Comparison of ENCODE assay signal across 9 cellular contexts in the genomic region with DNA sequence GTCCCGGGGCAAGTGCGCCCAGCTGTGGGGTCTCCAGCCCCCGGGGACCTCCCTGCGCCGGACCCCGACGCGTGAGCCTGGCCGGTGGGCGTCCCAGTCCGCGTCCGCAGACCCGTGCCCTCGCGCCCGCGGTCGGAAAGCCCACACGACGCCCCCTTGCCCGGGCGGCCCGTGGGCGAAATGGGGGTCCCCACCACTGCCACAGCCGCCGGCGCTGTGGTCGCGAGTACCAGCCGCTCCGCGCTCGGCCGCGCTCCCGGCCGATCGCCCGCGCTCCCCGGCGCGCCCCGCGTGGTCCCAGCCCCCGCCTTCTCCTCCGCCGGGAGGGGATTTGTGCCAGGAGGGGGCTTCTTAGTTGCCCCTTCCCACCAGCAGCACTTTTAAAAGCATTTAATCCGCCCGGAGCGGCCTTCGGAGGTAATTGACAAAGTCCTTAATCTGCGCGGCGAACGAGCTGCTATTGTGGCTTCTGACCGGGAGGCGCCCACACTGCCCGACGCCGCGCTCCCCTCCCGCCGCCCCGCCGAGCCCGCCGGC. TPM values are rescaled to one million over a fixed set of nuclear protein-coding genes. Genes with fewer than 3 reads are reported as not detected.
A peak's percentile ranks its signal among the peaks of the same experiment; 100 is the strongest.
DNase-seq lines count a peak whose midpoint lies in the region; ATAC-seq and TF ChIP-seq lines count a peak whose summit lies in the region.
"Had no signal": no experiment of that assay in that cellular context is flagged by ENCODE, and none has a peak within 500 bp of the region (broad histone marks: within the 10 kb centered on the region; RNA-seq: fewer than 3 reads in every experiment).

No MANE protein-coding gene starts in this region.

- peaks cover 19% of the 10 kb centered on the region for H3K4me1 ChIP-seq in mesodermal cell (ENCODE audit: control insufficient read depth, insufficient read depth, low read length, poor library complexity, severe bottlenecking)

- peak overlapping the region; percentile 57 for H3K4me3 ChIP-seq in AG04450 (ENCODE audit: low read depth, low read length)
- H3K4me3 ChIP-seq in mesodermal cell (ENCODE audit: extremely low read depth, insufficient read depth, low read length, poor library complexity, severe bottlenecking) = peak overlapping the region; percentile 56

- TF ChIP-seq CTCF in AG04450 (IDR thresholded peaks at IDR 0.05; ENCODE audit: low read depth, low read length) (no peak), HFFc6 (IDR thresholded peaks at IDR 0.05) (peak; percentile 52; the same call in 1 of the 2 replicates), chondrocyte (IDR thresholded peaks at IDR 0.05) (peak; percentile 59)

- H3K27me3 Mint-ChIP-seq in HFFc6 (ENCODE audit: insufficient read depth) (peaks cover 33% of the 10 kb centered on the region), chondrocyte (ENCODE audit: low read depth) (peaks cover 8% of the 10 kb centered on the region)

- H3K36me3 Mint-ChIP-seq in HFFc6 (ENCODE audit: low read depth) (no peaks in the 10 kb centered on the region), chondrocyte (ENCODE audit: low read depth) (no peaks in the 10 kb centered on the region)
- H3K36me3 Mint-ChIP-seq: natural killer cell treated with Interleukin-12 subunit alpha and Interleukin-12 subunit beta and Interleukin-15 and Interleukin-18, amount 100 ng/mL, for 72 hours had no signal

- no peaks in the 10 kb centered on the region for H3K9me3 Mint-ChIP-seq in HFFc6
- no peaks in the 10 kb centered on the region for H3K9me3 Mint-ChIP-seq in chondrocyte (ENCODE audit: low read depth)
- H3K9me3 Mint-ChIP-seq: natural killer cell treated with Interleukin-12 subunit alpha and Interleukin-12 subunit beta and Interleukin-15 and Interleukin-18, amount 100 ng/mL, for 72 hours had no signal

- H3K27ac Mint-ChIP-seq in HFFc6 (no peak overlapping the region), chondrocyte (ENCODE audit: unreplicated experiment) (no peak overlapping the region)
- H3K27ac Mint-ChIP-seq: natural killer cell treated with Interleukin-12 subunit alpha and Interleukin-12 subunit beta and Interleukin-15 and Interleukin-18, amount 100 ng/mL, for 72 hours had no signal

- POLR2A ChIA-PET in AG04450 (lab: Yijun Ruan, JAX) = no interaction called here

- no peak for ATAC-seq in GM21367 (IDR thresholded peaks at IDR 0.05; ENCODE audit: unreplicated experiment)
- ATAC-seq in HG03025 (IDR thresholded peaks at IDR 0.05; ENCODE audit: low FRiP score, unreplicated experiment) = no peak
- ATAC-seq in HG03469 (IDR thresholded peaks at IDR 0.05; ENCODE audit: unreplicated experiment) = no peak
- ATAC-seq: natural killer cell treated with Interleukin-12 subunit alpha and Interleukin-12 subunit beta and Interleukin-15 and Interleukin-18, amount 100 ng/mL, for 72 hours had no signal

- no peak for DNase-seq in AG04450 (ENCODE audit: low read depth, low spot score)
- no peak for DNase-seq in HFFc6
- DNase-seq in chondrocyte (ENCODE audit: low spot score) = no peak
- no peak for DNase-seq in SIG-M5 treated with dmso at 0.1 percent for 504 hours (lab: John Stamatoyannopoulos, UW; ENCODE audit: unreplicated experiment)

- H3K36me3 ChIP-seq in mesodermal cell (ENCODE audit: control insufficient read depth, insufficient read depth, low read length) = no peaks in the 10 kb centered on the region

- WGBS in mesodermal cell (ENCODE audit: insufficient coverage in 2 of 2), 2 experiments = 0 to 1% methylated on average over 37 to 55 of the region's 69 CpGs

- H3K9me3 ChIP-seq in AG04450 (ENCODE audit: control insufficient read depth, insufficient read depth, low read length) (no peaks in the 10 kb centered on the region), mesodermal cell (ENCODE audit: control insufficient read depth, low read length) (no peaks in the 10 kb centered on the region)

- peaks cover 37% of the 10 kb centered on the region for H3K27me3 ChIP-seq in AG04450 (ENCODE audit: control insufficient read depth, insufficient read depth, low read length)

- CTCF ChIA-PET in AG04450 (lab: Charles Lee) = interaction anchor here (0.7 kb wide), 1 partner anchor 28 kb away, joined by 3 read pairs; no protein-coding TSS in a partner anchor

- H3K4me3 Mint-ChIP-seq in HFFc6 = no peak overlapping the region; the same call in 1 of the 2 replicates
- peak overlapping the region; percentile 57 for H3K4me3 Mint-ChIP-seq in chondrocyte (ENCODE audit: unreplicated experiment)

- peaks cover 31% of the 10 kb centered on the region for H3K4me1 Mint-ChIP-seq in HFFc6 (ENCODE audit: low read depth)
- H3K4me1 Mint-ChIP-seq in chondrocyte (ENCODE audit: low read depth) = peaks cover 37% of the 10 kb centered on the region

- H3K27ac ChIP-seq in AG04450 (ENCODE audit: low read depth, low read length) = no peak overlapping the region
- H3K27ac ChIP-seq in mesodermal cell (ENCODE audit: low read depth, low read length, severe bottlenecking) = no peak overlapping the region

RNA-seq across cellular contexts. Expression of a gene that starts 0.4 kb away (rescaled TPM):
- polyA plus RNA-seq in AG04450 (2011; rRNA removed) = 2.2 and 3.2 TPM in 2 replicates
- 1.2 and 2.3 TPM in 2 replicates for polyA minus RNA-seq in AG04450 (2011; rRNA and poly(A)+ RNA removed)
- 1 to 10 TPM; 1.5 to 9.0 (median 8.0) TPM for total RNA-seq in HFFc6 (2021; fragmentation: NEBNext Ultra II Directional; extraction: Animal tissue kit (Norgen Biotek cat#: 25700))
- total RNA-seq in chondrocyte = 6.8 to 81.5 TPM (median 8.3 TPM) in 3 replicates
- 5.2 TPM for polyA plus RNA-seq in mesodermal cell (2013, experiment 1 of 2)
- polyA plus RNA-seq in mesodermal cell (2013, experiment 2 of 2) = 3.7 TPM
- total RNA-seq: natural killer cell treated with Interleukin-12 subunit alpha and Interleukin-12 subunit beta and Interleukin-15 and Interleukin-18, amount 100 ng/mL, for 72 hours had no signal

RNA-seq across cellular contexts. Expression of a gene that starts 42.9 kb away (rescaled TPM):
- not detected in 2 replicates for polyA plus RNA-seq in AG04450 (2011; rRNA removed)
- not detected in 2 replicates for polyA minus RNA-seq in AG04450 (2011; rRNA and poly(A)+ RNA removed)
- total RNA-seq in HFFc6 (2021; fragmentation: NEBNext Ultra II Directional; extraction: Animal tissue kit (Norgen Biotek cat#: 25700)) = not detected
- total RNA-seq in chondrocyte = not detected in 3 replicates
- polyA plus RNA-seq in mesodermal cell (2013, experiment 1 of 2) = not detected
- polyA plus RNA-seq in mesodermal cell (2013, experiment 2 of 2) = not detected
- total RNA-seq: natural killer cell treated with Interleukin-12 subunit alpha and Interleukin-12 subunit beta and Interleukin-15 and Interleukin-18, amount 100 ng/mL, for 72 hours had no signal
